Comparison of ENCODE assay signal across 12 cellular contexts in genomic region chr12:57012600-57013465, GRCh38. TPM values are rescaled to one million over a fixed set of nuclear protein-coding genes. Genes with fewer than 3 reads are reported as not detected.
A peak's percentile ranks its signal among the peaks of the same experiment; 100 is the strongest.
DNase-seq lines count a peak whose midpoint lies in the region; ATAC-seq, FAIRE-seq and TF ChIP-seq lines count a peak whose summit lies in the region.
"Had no signal": no experiment of that assay in that cellular context is flagged by ENCODE, and none has a peak within 500 bp of the region (broad histone marks: within the 10 kb centered on the region; RNA-seq: fewer than 3 reads in every experiment).

No MANE protein-coding gene starts in this region.

- no peaks in the 10 kb centered on the region for H3K36me3 Mint-ChIP-seq in endodermal cell (ENCODE audit: low read depth)
- H3K36me3 Mint-ChIP-seq in natural killer cell treated with Interleukin-12 subunit alpha and Interleukin-12 subunit beta and Interleukin-15 and Interleukin-18, amount 100 ng/mL, for 72 hours: no peaks in the 10 kb centered on the region

- DNase-seq in GM18507 (ENCODE audit: extremely low spot score, insufficient read length, low read depth): no peak
- peak; percentile 77 for DNase-seq in endodermal cell
- no peak for DNase-seq in midbrain (lab: John Stamatoyannopoulos, UW)
- no peak for DNase-seq in natural killer cell treated with Interleukin-12 subunit alpha and Interleukin-12 subunit beta and Interleukin-15 and Interleukin-18, amount 100 ng/mL, for 72 hours (ENCODE audit: low spot score)
- no peak for DNase-seq in OCI-LY7 (ENCODE audit: low spot score)
- no peak for DNase-seq in HK-2 (ENCODE audit: unreplicated experiment)
- DNase-seq: amygdala, stomach had no signal

- no TSS peak for BruUV-seq in OCI-LY7 (replicated peaks; lab: Mats Ljungman, UMichigan)

- H3K9me3 ChIP-seq in endodermal cell (ENCODE audit: control insufficient read depth, low read length) (no peaks in the 10 kb centered on the region), OCI-LY7 (ENCODE audit: low read length) (no peaks in the 10 kb centered on the region)
- H3K9me3 ChIP-seq: stomach had no signal

- H3K27me3 Mint-ChIP-seq in endodermal cell (ENCODE audit: insufficient read depth): peaks cover 6% of the 10 kb centered on the region
- H3K27me3 Mint-ChIP-seq in natural killer cell treated with Interleukin-12 subunit alpha and Interleukin-12 subunit beta and Interleukin-15 and Interleukin-18, amount 100 ng/mL, for 72 hours: peaks cover 29 to 33% of the 10 kb centered on the region in 2 donors

- H3K4me3 ChIP-seq in endodermal cell (ENCODE audit: low read length): no peak overlapping the region
- no peak overlapping the region for H3K4me3 ChIP-seq in OCI-LY7 (ENCODE audit: low read depth, low read length, poor library complexity, severe bottlenecking)
- H3K4me3 ChIP-seq: skin epidermis, stomach had no signal

- no peaks in the 10 kb centered on the region for H3K4me1 ChIP-seq in endodermal cell (ENCODE audit: control insufficient read depth, insufficient read depth, low read length)
- H3K4me1 ChIP-seq in OCI-LY7 (ENCODE audit: insufficient read depth, low read length, poor library complexity, severe bottlenecking): no peaks in the 10 kb centered on the region

- intact Hi-C loops in OCI-LY7 (cut with micrococcal nuclease; ENCODE audit: unreplicated experiment): no loop called here

- peak; percentile 67 for TF ChIP-seq CTCF in endodermal cell (conservative IDR thresholded peaks at IDR 0.05)
- no peak for TF ChIP-seq CTCF in OCI-LY7 (conservative IDR thresholded peaks at IDR 0.05; ENCODE audit: low read length)

- WGBS in endodermal cell (ENCODE audit: insufficient coverage in 1 of 2, insufficient read length in 1 of 2), 2 experiments: 78 to 83% methylated on average over 3 to 6 of the region's 7 CpGs

- H3K27ac ChIP-seq in endodermal cell (ENCODE audit: low read depth, low read length): no peak overlapping the region
- no peak overlapping the region for H3K27ac ChIP-seq in OCI-LY7 (ENCODE audit: low read depth, low read length, poor library complexity, severe bottlenecking)
- H3K27ac ChIP-seq: skin epidermis, stomach had no signal

- no peaks in the 10 kb centered on the region for H4K20me1 ChIP-seq in OCI-LY7 (ENCODE audit: insufficient read depth, low read length)

- no peaks in the 10 kb centered on the region for H3K36me3 ChIP-seq in endodermal cell (ENCODE audit: control insufficient read depth, insufficient read depth, low read length)
- no peaks in the 10 kb centered on the region for H3K36me3 ChIP-seq in OCI-LY7 (ENCODE audit: insufficient read depth, low read length)
- H3K36me3 ChIP-seq: stomach had no signal

- CTCF ChIA-PET in OCI-LY7 (lab: Charles Lee; ENCODE audit: unreplicated experiment): no interaction called here

- H3K4me1 Mint-ChIP-seq in endodermal cell: peaks cover 16% of the 10 kb centered on the region
- peaks cover 3 to 13% of the 10 kb centered on the region in 2 donors for H3K4me1 Mint-ChIP-seq in natural killer cell treated with Interleukin-12 subunit alpha and Interleukin-12 subunit beta and Interleukin-15 and Interleukin-18, amount 100 ng/mL, for 72 hours (ENCODE audit: low read depth in 2 of 2)

- POLR2A ChIA-PET in OCI-LY7 (lab: Charles Lee): interaction anchor here (0.7 kb wide), 1 partner anchor 9 kb away, joined by 4 read pairs; no protein-coding TSS in a partner anchor

- no peak overlapping the region for H3K9ac ChIP-seq in endodermal cell (ENCODE audit: extremely low read depth, low read length, poor library complexity, severe bottlenecking)

- no peak overlapping the region for H3K27ac Mint-ChIP-seq in endodermal cell
- H3K27ac Mint-ChIP-seq in natural killer cell treated with Interleukin-12 subunit alpha and Interleukin-12 subunit beta and Interleukin-15 and Interleukin-18, amount 100 ng/mL, for 72 hours: no peak overlapping the region

- H3K79me2 ChIP-seq in OCI-LY7 (ENCODE audit: insufficient read depth, low read depth, low read length): no peaks in the 10 kb centered on the region

- H3K4me2 ChIP-seq in OCI-LY7 (ENCODE audit: low read length): no peak overlapping the region

- no peak overlapping the region for H2AFZ ChIP-seq in OCI-LY7 (ENCODE audit: low read length)

- no peak overlapping the region for H3K4me3 Mint-ChIP-seq in endodermal cell
- no peak overlapping the region for H3K4me3 Mint-ChIP-seq in natural killer cell treated with Interleukin-12 subunit alpha and Interleukin-12 subunit beta and Interleukin-15 and Interleukin-18, amount 100 ng/mL, for 72 hours

- no peaks in the 10 kb centered on the region for H3K9me3 Mint-ChIP-seq in endodermal cell
- H3K9me3 Mint-ChIP-seq in natural killer cell treated with Interleukin-12 subunit alpha and Interleukin-12 subunit beta and Interleukin-15 and Interleukin-18, amount 100 ng/mL, for 72 hours: no peaks in the 10 kb centered on the region

- peaks cover 12% of the 10 kb centered on the region for H3K27me3 ChIP-seq in endodermal cell (ENCODE audit: control insufficient read depth, insufficient read depth, low read length, poor library complexity, severe bottlenecking)

- no peaks in the 10 kb centered on the region for H3K9me2 ChIP-seq in OCI-LY7 (ENCODE audit: insufficient read depth, low read length)

- peak; percentile 77 for ATAC-seq in GM19463 (IDR thresholded peaks at IDR 0.05; ENCODE audit: unreplicated experiment)
- ATAC-seq in HG03045 (IDR thresholded peaks at IDR 0.05; ENCODE audit: unreplicated experiment): peak; percentile 73
- no peak for ATAC-seq in natural killer cell treated with Interleukin-12 subunit alpha and Interleukin-12 subunit beta and Interleukin-15 and Interleukin-18, amount 100 ng/mL, for 72 hours

- peak; percentile 85 for FAIRE-seq in GM18507 (lab: Jason Lieb, UNC)

RNA-seq across cellular contexts. Expression of gene TAC3, which starts 3.5 kb away (rescaled TPM):
- total RNA-seq in endodermal cell (1 to 10 TPM; 1.8 to 5.4 TPM), OCI-LY7 (2022) (not detected in 2 replicates)
- 9.2 TPM for polyA plus RNA-seq in endodermal cell (2013, experiment 1 of 2)
- polyA plus RNA-seq in endodermal cell (2013, experiment 2 of 2): 7.2 TPM
- under 1 TPM in 1 of 2 donors, not detected in 1; 0.45 TPM for total RNA-seq in natural killer cell treated with Interleukin-12 subunit alpha and Interleukin-12 subunit beta and Interleukin-15 and Interleukin-18, amount 100 ng/mL, for 72 hours
- not detected in 2 replicates for total RNA-seq in OCI-LY7 (2014; rRNA removed; shearing (Covaris generic))
- total RNA-seq: lung microvascular endothelial cell had no signal

RNA-seq across cellular contexts. Expression of gene ZBTB39, which starts 6.5 kb away (rescaled TPM):
- total RNA-seq in endodermal cell (10 to 100 TPM; 22.1 to 25.7 TPM), OCI-LY7 (2022) (10.0 and 10.7 TPM in 2 replicates)
- 17.3 TPM for polyA plus RNA-seq in endodermal cell (2013, experiment 1 of 2)
- 16.1 TPM for polyA plus RNA-seq in endodermal cell (2013, experiment 2 of 2)
- total RNA-seq in natural killer cell treated with Interleukin-12 subunit alpha and Interleukin-12 subunit beta and Interleukin-15 and Interleukin-18, amount 100 ng/mL, for 72 hours: 10 to 100 TPM in 1 of 2 donors, 1 to 10 TPM in 1; 8.1 to 12.1 TPM
- total RNA-seq in OCI-LY7 (2014; rRNA removed; shearing (Covaris generic)): 10.9 TPM in 2 replicates

RNA-seq across cellular contexts. Expression of gene MYO1A, which starts 37.1 kb away (rescaled TPM):
- 1 to 10 TPM in 1 of 2 donors, under 1 TPM in 1; 0.77 to 1.7 TPM for total RNA-seq in endodermal cell
- 1.1 TPM for polyA plus RNA-seq in endodermal cell (2013, experiment 1 of 2)
- polyA plus RNA-seq in endodermal cell (2013, experiment 2 of 2): 0.12 TPM
- total RNA-seq in natural killer cell treated with Interleukin-12 subunit alpha and Interleukin-12 subunit beta and Interleukin-15 and Interleukin-18, amount 100 ng/mL, for 72 hours: 1 to 10 TPM in 1 of 2 donors, under 1 TPM in 1; 0.48 to 2.5 TPM
- 0.05 and 0.47 TPM in 2 replicates for total RNA-seq in OCI-LY7 (2014; rRNA removed; shearing (Covaris generic))
- total RNA-seq in OCI-LY7 (2022): 0.19 and 0.79 TPM in 2 replicates
- total RNA-seq: lung microvascular endothelial cell had no signal

RNA-seq across cellular contexts. Expression of gene RDH16, which starts 55.4 kb away (rescaled TPM):
- 1 to 10 TPM; 1.1 to 3.0 TPM for total RNA-seq in endodermal cell
- 0.53 TPM for polyA plus RNA-seq in endodermal cell (2013, experiment 1 of 2)
- 0.54 TPM for polyA plus RNA-seq in endodermal cell (2013, experiment 2 of 2)
- under 1 TPM; 0.52 to 0.78 TPM for total RNA-seq in natural killer cell treated with Interleukin-12 subunit alpha and Interleukin-12 subunit beta and Interleukin-15 and Interleukin-18, amount 100 ng/mL, for 72 hours
- 0.06 and 0.15 TPM in 2 replicates for total RNA-seq in OCI-LY7 (2014; rRNA removed; shearing (Covaris generic))
- total RNA-seq in OCI-LY7 (2022): 0.13 and 0.41 TPM in 2 replicates

Comparison
In these comparisons a context has a peak if more than half of its experiments do, and no peak if none do; other contexts are left out.
1. ATAC-seq: peak in GM19463 (single experiment) and HG03045 (single experiment); none in natural killer cell treated with Interleukin-12 subunit alpha and Interleukin-12 subunit beta and Interleukin-15 and Interleukin-18, amount 100 ng/mL, for 72 hours (0 of 2).